ENCODE assay signal across 15 cellular contexts in the genomic region with DNA sequence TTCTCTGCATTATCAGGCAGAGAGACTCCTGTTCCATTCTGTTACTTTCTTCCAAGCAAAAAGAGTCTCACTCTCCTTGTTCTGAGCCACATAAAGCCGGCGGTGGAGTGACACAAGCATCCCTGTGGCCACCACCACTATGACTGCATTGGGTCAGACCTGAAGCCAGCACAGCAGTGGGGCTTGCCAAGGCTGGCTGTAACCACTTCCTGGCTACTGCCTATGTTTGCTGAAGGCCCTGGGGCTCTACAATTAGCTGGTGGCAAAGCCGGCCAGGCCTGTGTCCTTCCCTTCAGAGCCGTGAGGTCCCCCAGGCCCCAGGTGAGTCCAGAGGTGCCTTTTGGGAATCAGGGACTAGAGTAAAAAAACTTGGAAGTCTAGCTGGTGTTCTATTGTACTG. TPM values are rescaled to one million over a fixed set of nuclear protein-coding genes. Genes with fewer than 3 reads are reported as not detected.
DNase-seq lines count a peak whose midpoint lies in the region; ATAC-seq and TF ChIP-seq lines count a peak whose summit lies in the region.
"Had no signal": no experiment of that assay in that cellular context is flagged by ENCODE, and none has a peak within 500 bp of the region (broad histone marks: within the 10 kb centered on the region; RNA-seq: fewer than 3 reads in every experiment).

No MANE protein-coding gene starts in this region.

- CTCF ChIA-PET in Panc1 (lab: Charles Lee): no interaction called here

- H3K4me3 ChIP-seq in AG10803 (ENCODE audit: low read length) (no peak overlapping the region), Panc1 (ENCODE audit: low read depth in 2 of 2, low read length in 2 of 2) (no peak overlapping the region)
- H3K4me3 ChIP-seq: K562 had no signal

- peak overlapping the region; percentile 91 to 97 (median 96) for H3K27ac Mint-ChIP-seq in immature natural killer cell

- peaks cover 5 to 21% (median 7%) of the 10 kb centered on the region in 3 donors for H3K36me3 Mint-ChIP-seq in immature natural killer cell

- TF ChIP-seq CTCF in AG10803 (conservative IDR thresholded peaks at IDR 0.05; ENCODE audit: low read length) (no peak), Panc1 (IDR thresholded peaks at IDR 0.05) (no peak)

- DNase-seq in AG10803 (ENCODE audit: low read depth): peak; percentile 40
- DNase-seq in ELF-1 (ENCODE audit: low read depth, low spot score): peak; percentile 5
- no peak for DNase-seq in Panc1 (ENCODE audit: low read depth, low spot score)
- peak; percentile 59 to 64 (median 63) for DNase-seq in immature natural killer cell
- DNase-seq in NCI-H1105 (lab: John Stamatoyannopoulos, UW): no peak
- DNase-seq in stimulated activated CD4-positive, alpha-beta T cell treated with anti-CD3 and anti-CD28 coated beads, Interleukin-2, amount 100 ng/mL, for 48 hours: no peak
- no peak for DNase-seq in sciatic nerve (ENCODE audit: low spot score)
- DNase-seq in stimulated activated naive CD4-positive, alpha-beta T cell (lab: John Stamatoyannopoulos, UW): no peak
- DNase-seq: left cardiac atrium, NCI-H2171 treated with DMSO at 0.1 percent for 48 hours, occipital lobe, WERI-Rb-1 had no signal

- no peaks in the 10 kb centered on the region; the same call in 1 of the 2 replicates for H3K36me3 ChIP-seq in Panc1 (ENCODE audit: control insufficient read depth, insufficient read depth, low read length)
- H3K36me3 ChIP-seq: WERI-Rb-1 had no signal

- in situ Hi-C loops in Panc1 (cut with HindIII; ENCODE audit: low pct_unique_long_range_greater_than_20kb, low sequenced_read_pairs): no loop called here

- POLR2A ChIA-PET in Panc1 (lab: Charles Lee): no interaction called here

- H3K27me3 Mint-ChIP-seq in immature natural killer cell (ENCODE audit: low read depth in 3 of 3): peaks cover 1 to 12% (median 2%) of the 10 kb centered on the region in 3 donors

- peaks cover 70 to 87% of the 10 kb centered on the region in 2 donors for H3K4me1 Mint-ChIP-seq in immature natural killer cell

- H3K9me3 ChIP-seq in Panc1 (ENCODE audit: control insufficient read depth, insufficient read depth, low read depth, low read length): no peaks in the 10 kb centered on the region

- no peak overlapping the region; the same call in 1 of the 2 replicates for H3K27ac ChIP-seq in Panc1 (ENCODE audit: low read length)
- H3K27ac ChIP-seq: WERI-Rb-1 had no signal

- peaks cover 4% of the 10 kb centered on the region; the same call in 1 of the 2 replicates for H3K4me1 ChIP-seq in Panc1 (ENCODE audit: control insufficient read depth, insufficient read depth, low read length)

- ATAC-seq in Panc1 (peak; percentile 75), sciatic nerve (no peak)
- ATAC-seq: HCT116, left cardiac atrium, Right ventricle myocardium inferior had no signal

- H3K4me3 Mint-ChIP-seq in immature natural killer cell: peak overlapping the region; percentile 42 to 81 (median 62)

- intact Hi-C loops in Panc1 (cut with micrococcal nuclease; ENCODE audit: unreplicated experiment) (no loop called here), sciatic nerve (cut with DNase I) (no loop called here)

- H3K27me3 ChIP-seq in Panc1 (ENCODE audit: control insufficient read depth, insufficient read depth, low read length): no peaks in the 10 kb centered on the region

- no TSS peak for BruUV-seq in Panc1 (replicated peaks; lab: Mats Ljungman, UMichigan)

- H3K9me3 Mint-ChIP-seq in immature natural killer cell: no peaks in the 10 kb centered on the region

RNA-seq across cellular contexts. Expression of a gene that starts 31.8 kb away (rescaled TPM):
- total RNA-seq in Panc1 (2021; ENCODE audit: unreplicated experiment) (154 TPM), sciatic nerve (4.5 TPM)
- polyA plus RNA-seq in Panc1 (2012; ENCODE audit: insufficient read length): 87.6 TPM
- polyA plus RNA-seq in immature natural killer cell: 1,000 to 10,000 TPM; 1,450 to 1,724 (median 1,466) TPM
- polyA plus RNA-seq: K562 had no signal

RNA-seq across cellular contexts. Expression of a gene that starts 47.8 kb away (rescaled TPM):
- total RNA-seq in Panc1 (2021; ENCODE audit: unreplicated experiment) (23.7 TPM), sciatic nerve (28.5 TPM)
- polyA plus RNA-seq in Panc1 (2012; ENCODE audit: insufficient read length): 26.8 TPM
- polyA plus RNA-seq in immature natural killer cell: 10 to 100 TPM; 61.0 to 90.6 (median 71.1) TPM

Comparison
In these comparisons a context has a peak if more than half of its experiments do, and no peak if none do; other contexts are left out.
1. DNase-seq: peak in AG10803 (single experiment), ELF-1 (single experiment) and immature natural killer cell (3 of 3); none in Panc1 (single experiment), NCI-H1105 (single experiment), stimulated activated CD4-positive, alpha-beta T cell treated with anti-CD3 and anti-CD28 coated beads, Interleukin-2, amount 100 ng/mL, for 48 hours (0 of 2), sciatic nerve (single experiment) and stimulated activated naive CD4-positive, alpha-beta T cell (0 of 6).
2. RNA of a gene that starts 31.8 kb away (total RNA-seq): 154 TPM in Panc1 (single experiment); 4.5 TPM in sciatic nerve (single experiment); every median in the first group is over 10 times any median in the second.